In genomic region chr18:61290616-61291015, GRCh38 we compare ENCODE assay signal across 39 cellular contexts. TPM values are rescaled to one million over a fixed set of nuclear protein-coding genes. Genes with fewer than 3 reads are reported as not detected.
"Had no signal": no experiment of that assay in that cellular context is flagged by ENCODE, and none has a peak within 500 bp of the region (broad histone marks: within the 10 kb centered on the region; RNA-seq: fewer than 3 reads in every experiment).

No MANE protein-coding gene starts in this region.

- H3K27me3 Mint-ChIP-seq: activated naive CD4-positive, alpha-beta T cell treated with anti-CD3 and anti-CD28 coated beads, Interleukin-2, amount 10 ng/mL, durations not matched to agents 7 days and 5 days; activated naive CD4-positive, alpha-beta T cell treated with anti-CD3 and anti-CD28 coated beads, Interleukin-2, amount 50 U/mL, for 24 hours; activated naive CD8-positive, alpha-beta T cell treated with anti-CD3 and anti-CD28 coated beads for 36 hours; activated naive CD8-positive, alpha-beta T cell treated with anti-CD3 and anti-CD28 coated beads, Interleukin-2, amount 10 ng/mL, durations not matched to agents 7 days and 5 days; activated naive CD8-positive, alpha-beta T cell treated with anti-CD3 and anti-CD28 coated beads, Interleukin-2, amount 50 U/mL, for 24 hours; activated T-cell treated with anti-CD3 and anti-CD28 coated beads, Interleukin-2, amount 50 U/mL, for 24 hours; brain; central memory CD8-positive, alpha-beta T cell had no signal

- H3K9me3 ChIP-seq: adrenal gland, ascending aorta, body of pancreas, breast epithelium had no signal

- H3K27ac ChIP-seq: adrenal gland, ascending aorta, body of pancreas, brain microvascular endothelial cell, breast epithelium, cardiac muscle cell had no signal

- H3K36me3 Mint-ChIP-seq: activated naive CD4-positive, alpha-beta T cell treated with anti-CD3 and anti-CD28 coated beads, Interleukin-2, amount 10 ng/mL, durations not matched to agents 7 days and 5 days; activated naive CD4-positive, alpha-beta T cell treated with anti-CD3 and anti-CD28 coated beads, Interleukin-2, amount 50 U/mL, for 24 hours; activated naive CD4-positive, alpha-beta T cell treated with anti-CD3 and anti-CD28 coated beads, Interleukin-2, amount 50 U/mL, for 72 hours; activated naive CD8-positive, alpha-beta T cell; activated naive CD8-positive, alpha-beta T cell treated with anti-CD3 and anti-CD28 coated beads for 36 hours; activated naive CD8-positive, alpha-beta T cell treated with anti-CD3 and anti-CD28 coated beads, Interleukin-2, amount 10 ng/mL, durations not matched to agents 7 days and 5 days; brain had no signal

- H3K4me1 ChIP-seq: adrenal gland, ascending aorta, body of pancreas, breast epithelium had no signal

- H3K4me1 Mint-ChIP-seq: activated naive CD4-positive, alpha-beta T cell treated with anti-CD3 and anti-CD28 coated beads, Interleukin-2, amount 10 ng/mL, durations not matched to agents 7 days and 5 days; activated naive CD4-positive, alpha-beta T cell treated with anti-CD3 and anti-CD28 coated beads, Interleukin-2, amount 50 U/mL, for 24 hours; activated naive CD8-positive, alpha-beta T cell treated with anti-CD3 and anti-CD28 coated beads for 36 hours; activated naive CD8-positive, alpha-beta T cell treated with anti-CD3 and anti-CD28 coated beads, Interleukin-2, amount 10 ng/mL, durations not matched to agents 7 days and 5 days; activated naive CD8-positive, alpha-beta T cell treated with anti-CD3 and anti-CD28 coated beads, Interleukin-2, amount 50 U/mL, for 24 hours; brain; central memory CD8-positive, alpha-beta T cell had no signal

- H3K9me3 Mint-ChIP-seq: activated naive CD4-positive, alpha-beta T cell treated with anti-CD3 and anti-CD28 coated beads for 36 hours; activated naive CD4-positive, alpha-beta T cell treated with anti-CD3 and anti-CD28 coated beads, Interleukin-2, amount 10 ng/mL, durations not matched to agents 7 days and 5 days; activated naive CD4-positive, alpha-beta T cell treated with anti-CD3 and anti-CD28 coated beads, Interleukin-2, amount 50 U/mL, for 24 hours; activated naive CD8-positive, alpha-beta T cell treated with anti-CD3 and anti-CD28 coated beads for 36 hours; activated naive CD8-positive, alpha-beta T cell treated with anti-CD3 and anti-CD28 coated beads, Interleukin-2, amount 10 ng/mL, durations not matched to agents 7 days and 5 days; activated naive CD8-positive, alpha-beta T cell treated with anti-CD3 and anti-CD28 coated beads, Interleukin-2, amount 50 U/mL, for 24 hours; activated T-cell treated with anti-CD3 and anti-CD28 coated beads, Interleukin-2, amount 50 U/mL, for 24 hours; activated T-cell treated with anti-CD3 and anti-CD28 coated beads, Interleukin-2, amount 50 U/mL, for 4 hours; activated T-cell treated with anti-CD3 and anti-CD28 coated beads, Interleukin-2, amount 50 U/mL, for 72 hours; activated T-helper 1 cell treated with anti-CD3 and anti-CD28 coated beads, Interleukin-12 subunit alpha, Interleukin-12 subunit beta, Interleukin-2, Interleukin-4 antibody, amounts not matched to agents 30 ng/mL and 10 ng/mL and 1 ng/mL, durations not matched to agents 14 hours and 24 hours and 36 hours; activated T-helper 2 cell treated with anti-CD3 and anti-CD28 coated beads, Interferon-gamma antibody, Interleukin-2, Interleukin-4, amounts not matched to agents 10 μg/mL and 5 μg/mL and 100 μg/mL, durations not matched to agents 14 hours and 24 hours and 36 hours; brain had no signal

- DNase-seq: activated effector memory CD4-positive, alpha-beta T cell treated with anti-CD3 and anti-CD28 coated beads, Interleukin-2, amount 50 U/mL, for 16 hours; activated effector memory CD4-positive, alpha-beta T cell treated with Interleukin-2 at 50 U/mL for 16 hours; activated gamma-delta T cell; activated gamma-delta T cell treated with Interleukin-2 at 50 U/mL for 16 hours; activated naive CD4-positive, alpha-beta T cell; activated naive CD4-positive, alpha-beta T cell treated with anti-CD3 and anti-CD28 coated beads for 36 hours; activated naive CD4-positive, alpha-beta T cell treated with anti-CD3 and anti-CD28 coated beads, Interleukin-2, amount 10 ng/mL, durations not matched to agents 7 days and 5 days; activated naive CD4-positive, alpha-beta T cell treated with anti-CD3 and anti-CD28 coated beads, Interleukin-2, amount 50 U/mL, for 16 hours; activated naive CD4-positive, alpha-beta T cell treated with Interleukin-2 at 50 U/mL for 16 hours; activated naive CD8-positive, alpha-beta T cell treated with anti-CD3 and anti-CD28 coated beads for 36 hours; activated naive CD8-positive, alpha-beta T cell treated with anti-CD3 and anti-CD28 coated beads, Interleukin-2, amount 10 ng/mL, durations not matched to agents 7 days and 5 days; activated naive CD8-positive, alpha-beta T cell treated with anti-CD3 and anti-CD28 coated beads, Interleukin-2, amount 50 U/mL, for 24 hours; activated T-cell treated with anti-CD3 and anti-CD28 coated beads, Interleukin-2, amount 50 U/mL, for 1 hour; activated T-cell treated with anti-CD3 and anti-CD28 coated beads, Interleukin-2, amount 50 U/mL, for 24 hours; activated T-cell treated with anti-CD3 and anti-CD28 coated beads, Interleukin-2, amount 50 U/mL, for 4 hours; activated T-cell treated with anti-CD3 and anti-CD28 coated beads, Interleukin-2, amount 50 U/mL, for 48 hours; activated T-cell treated with anti-CD3 and anti-CD28 coated beads, Interleukin-2, amount 50 U/mL, for 72 hours; adrenal gland; amniotic stem cell; amygdala; anterior cingulate cortex; aorta; body of pancreas; brain microvascular endothelial cell; central memory CD4-positive, alpha-beta T cell; cerebellar nuclear complex had no signal

- H3K27ac Mint-ChIP-seq: activated naive CD4-positive, alpha-beta T cell treated with anti-CD3 and anti-CD28 coated beads for 36 hours; activated naive CD4-positive, alpha-beta T cell treated with anti-CD3 and anti-CD28 coated beads, Interleukin-2, amount 10 ng/mL, durations not matched to agents 7 days and 5 days; activated naive CD4-positive, alpha-beta T cell treated with anti-CD3 and anti-CD28 coated beads, Interleukin-2, amount 50 U/mL, for 24 hours; activated naive CD4-positive, alpha-beta T cell treated with anti-CD3 and anti-CD28 coated beads, Interleukin-2, amount 50 U/mL, for 72 hours; activated naive CD8-positive, alpha-beta T cell; activated naive CD8-positive, alpha-beta T cell treated with anti-CD3 and anti-CD28 coated beads for 36 hours; activated naive CD8-positive, alpha-beta T cell treated with anti-CD3 and anti-CD28 coated beads, Interleukin-2, amount 10 ng/mL, durations not matched to agents 7 days and 5 days; activated naive CD8-positive, alpha-beta T cell treated with anti-CD3 and anti-CD28 coated beads, Interleukin-2, amount 50 U/mL, for 24 hours; activated T-cell treated with anti-CD3 and anti-CD28 coated beads, Interleukin-2, amount 50 U/mL, for 24 hours; activated T-cell treated with anti-CD3 and anti-CD28 coated beads, Interleukin-2, amount 50 U/mL, for 72 hours; activated T-helper 1 cell treated with anti-CD3 and anti-CD28 coated beads, Interleukin-12 subunit alpha, Interleukin-12 subunit beta, Interleukin-2, Interleukin-4 antibody, amounts not matched to agents 30 ng/mL and 10 ng/mL and 1 ng/mL, durations not matched to agents 14 hours and 24 hours and 36 hours; activated T-helper 2 cell treated with anti-CD3 and anti-CD28 coated beads, Interferon-gamma antibody, Interleukin-2, Interleukin-4, amounts not matched to agents 10 μg/mL and 5 μg/mL and 100 μg/mL, durations not matched to agents 14 hours and 24 hours and 36 hours; brain had no signal

- H3K4me3 Mint-ChIP-seq: activated naive CD4-positive, alpha-beta T cell treated with anti-CD3 and anti-CD28 coated beads for 36 hours; activated naive CD4-positive, alpha-beta T cell treated with anti-CD3 and anti-CD28 coated beads, Interleukin-2, amount 10 ng/mL, durations not matched to agents 7 days and 5 days; activated naive CD4-positive, alpha-beta T cell treated with anti-CD3 and anti-CD28 coated beads, Interleukin-2, amount 50 U/mL, for 24 hours; activated naive CD8-positive, alpha-beta T cell; activated naive CD8-positive, alpha-beta T cell treated with anti-CD3 and anti-CD28 coated beads for 36 hours; activated naive CD8-positive, alpha-beta T cell treated with anti-CD3 and anti-CD28 coated beads, Interleukin-2, amount 10 ng/mL, durations not matched to agents 7 days and 5 days; activated naive CD8-positive, alpha-beta T cell treated with anti-CD3 and anti-CD28 coated beads, Interleukin-2, amount 50 U/mL, for 24 hours; activated T-cell treated with anti-CD3 and anti-CD28 coated beads, Interleukin-2, amount 50 U/mL, for 24 hours; activated T-cell treated with anti-CD3 and anti-CD28 coated beads, Interleukin-2, amount 50 U/mL, for 4 hours; activated T-cell treated with anti-CD3 and anti-CD28 coated beads, Interleukin-2, amount 50 U/mL, for 72 hours; activated T-helper 1 cell treated with anti-CD3 and anti-CD28 coated beads, Interleukin-12 subunit alpha, Interleukin-12 subunit beta, Interleukin-2, Interleukin-4 antibody, amounts not matched to agents 30 ng/mL and 10 ng/mL and 1 ng/mL, durations not matched to agents 14 hours and 24 hours and 36 hours; brain; central memory CD8-positive, alpha-beta T cell had no signal

- ATAC-seq: activated naive CD4-positive, alpha-beta T cell treated with anti-CD3 and anti-CD28 coated beads, Interleukin-2, amount 50 U/mL, for 72 hours; activated naive CD8-positive, alpha-beta T cell treated with anti-CD3 and anti-CD28 coated beads, Interleukin-2, amount 50 U/mL, for 24 hours; activated T-cell treated with anti-CD3 and anti-CD28 coated beads, Interleukin-2, amount 50 U/mL, for 4 hours; activated T-cell treated with anti-CD3 and anti-CD28 coated beads, Interleukin-2, amount 50 U/mL, for 72 hours; body of pancreas had no signal

- H3K4me3 ChIP-seq: adrenal gland, ascending aorta, body of pancreas, breast epithelium, cardiac muscle cell had no signal

- H3K27me3 ChIP-seq: adrenal gland, ascending aorta, body of pancreas, brain microvascular endothelial cell, breast epithelium, cardiac muscle cell had no signal

- H3K36me3 ChIP-seq: adrenal gland, ascending aorta, brain microvascular endothelial cell, breast epithelium, cardiac muscle cell had no signal

RNA-seq across cellular contexts. Expression of gene CDH20, which starts 42.6 kb away (rescaled TPM):
- total RNA-seq: activated naive CD4-positive, alpha-beta T cell treated with anti-CD3 and anti-CD28 coated beads for 36 hours; activated T-helper 1 cell treated with anti-CD3 and anti-CD28 coated beads, Interleukin-12 subunit alpha, Interleukin-12 subunit beta, Interleukin-2, Interleukin-4 antibody, amounts not matched to agents 30 ng/mL and 10 ng/mL and 1 ng/mL, durations not matched to agents 14 hours and 24 hours and 36 hours; activated T-helper 2 cell treated with anti-CD3 and anti-CD28 coated beads, Interferon-gamma antibody, Interleukin-2, Interleukin-4, amounts not matched to agents 10 μg/mL and 5 μg/mL and 100 μg/mL, durations not matched to agents 14 hours and 24 hours and 36 hours; aorta; ascending aorta; astrocyte; bronchial epithelial cell; cardiac muscle cell; chondrocyte had no signal
- polyA plus RNA-seq: cardiac muscle cell had no signal
